8 cellular contexts compared by ENCODE assay signal in the genomic region with DNA sequence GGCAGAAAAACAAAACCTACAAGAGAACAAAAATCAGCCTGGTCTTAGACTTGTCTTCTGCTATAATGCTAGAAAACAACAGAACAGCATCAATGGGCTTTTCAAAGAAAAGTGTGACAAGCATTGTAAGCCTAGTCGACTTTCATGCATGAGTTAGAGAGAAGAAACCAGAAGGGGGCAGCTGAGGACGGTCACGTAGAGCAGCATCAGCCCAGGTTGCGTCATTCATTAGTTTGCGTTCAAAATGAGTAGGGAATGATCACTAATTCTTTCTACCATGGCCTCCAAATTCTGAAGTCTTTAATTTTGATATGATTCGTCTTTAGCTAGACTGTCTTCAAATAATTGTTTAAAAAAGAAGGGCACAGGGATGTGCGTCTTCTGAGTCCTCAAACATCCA. TPM values are rescaled to one million over a fixed set of nuclear protein-coding genes. Genes with fewer than 3 reads are reported as not detected.
DNase-seq lines count a peak whose midpoint lies in the region; ATAC-seq, FAIRE-seq and TF ChIP-seq lines count a peak whose summit lies in the region.

No MANE protein-coding gene starts in this region.

- H3K4me3 ChIP-seq in A549 (no peak overlapping the region), GM12864 (ENCODE audit: low read depth, low read length) (no peak overlapping the region), vagina (no peak overlapping the region), MM.1S (ENCODE audit: low read length) (no peak overlapping the region)

- H3K4me2 ChIP-seq in A549, result no peak overlapping the region
- no peak overlapping the region for H3K4me2 ChIP-seq in MM.1S (ENCODE audit: low read depth, low read length)

- no peaks in the 10 kb centered on the region for H3K9me2 ChIP-seq in MM.1S (replicated peaks; ENCODE audit: insufficient read depth, low read length)

- no peak for TF ChIP-seq POLR2A in A549 (IDR thresholded peaks at IDR 0.05; ENCODE audit: low read length)
- no peak for TF ChIP-seq POLR2A in vagina (IDR thresholded peaks at IDR 0.05)

- ATAC-seq in A549 (peak in 1 of 2 experiments; percentile 17; a peak in 1 of 6 replicates), HG03457 (IDR thresholded peaks at IDR 0.05; ENCODE audit: unreplicated experiment) (no peak)

- intact Hi-C loops in vagina (cut with DNase I), result no loop called here

- H3K27ac ChIP-seq in A549 (peak overlapping the region in 1 of 2 experiments; percentile 7; a peak in 1 of 6 replicates), vagina (no peak overlapping the region), MM.1S (ENCODE audit: low read length) (no peak overlapping the region)

- H4K20me1 ChIP-seq in MM.1S (ENCODE audit: insufficient read depth, low read length), result no peaks in the 10 kb centered on the region

- TF ChIP-seq RAD21 in A549 (conservative IDR thresholded peaks at IDR 0.05 in 1 of 2, IDR thresholded peaks at IDR 0.05 in 1 of 2), result peak; percentile 48 to 58; a peak in 4 of 5 replicates

- H3K9ac ChIP-seq in MM.1S (ENCODE audit: low read length), result no peak overlapping the region

- peaks cover 9% of the 10 kb centered on the region for H3F3A ChIP-seq in MM.1S (ENCODE audit: insufficient read depth, low read length)

- 37% methylated on average over 7 of the region's 7 CpGs for WGBS in A549 (ENCODE audit: missing lambda C conversion rate)

- no peak for FAIRE-seq in A549 (lab: Jason Lieb, UNC)

- H3K36me3 ChIP-seq in vagina (no peaks in the 10 kb centered on the region), MM.1S (replicated peaks; ENCODE audit: insufficient read depth, low read length) (no peaks in the 10 kb centered on the region; the same call in 1 of the 2 replicates)

- H3K9me3 ChIP-seq in A549 (no peaks in the 10 kb centered on the region), vagina (no peaks in the 10 kb centered on the region), MM.1S (replicated peaks; ENCODE audit: insufficient read depth, low read length) (no peaks in the 10 kb centered on the region)

- no peak for TF ChIP-seq EP300 in A549 (IDR thresholded peaks at IDR 0.05)

- H3K4me1 ChIP-seq in A549 (peaks cover 13% of the 10 kb centered on the region; the same call in 2 of the 3 replicates), vagina (peaks cover 6% of the 10 kb centered on the region), MM.1S (ENCODE audit: low read length) (peaks cover 5% of the 10 kb centered on the region; the same call in 1 of the 2 replicates)

- H2AFZ ChIP-seq in MM.1S (ENCODE audit: low read length), result no peak overlapping the region

- H3K27me3 ChIP-seq in vagina (no peaks in the 10 kb centered on the region), MM.1S (replicated peaks; ENCODE audit: insufficient read depth, low read length) (no peaks in the 10 kb centered on the region)

- CTCF ChIA-PET in A549 (lab: Yijun Ruan, JAX), result interaction anchor here (0.6 to 1.3 kb wide), 5 partner anchors 24 to 128 kb away, joined by 3 to 6 read pairs (median 3); no protein-coding TSS in a partner anchor

- DNase-seq in A549 (ENCODE audit: low read depth in 1 of 2, low spot score in 1 of 2) (peak; percentile 13 to 60), GM12864 (ENCODE audit: low read depth) (peak; percentile 21), NCI-H69 (lab: John Stamatoyannopoulos, UW) (peak; percentile 29), fibroblast of gingiva (ENCODE audit: low read depth) (peak; percentile 51), vagina (ENCODE audit: extremely low spot score in 2 of 2) (no peak), MM.1S (no peak)
- DNase-seq in activated CD4-positive, CD25-positive, alpha-beta regulatory T cell (lab: John Stamatoyannopoulos, UW), result no peak

- TF ChIP-seq CTCF in A549 (IDR thresholded peaks at IDR 0.05), result peak; percentile 49; the same call in 2 of the 3 replicates
- peak; percentile 28 for TF ChIP-seq CTCF in GM12864 (IDR thresholded peaks at IDR 0.05; ENCODE audit: low read depth, low read length, missing control alignments)
- TF ChIP-seq CTCF in vagina (IDR thresholded peaks at IDR 0.05), result no peak
- no peak for TF ChIP-seq CTCF in MM.1S (IDR thresholded peaks at IDR 0.05; ENCODE audit: low read length)

- no peaks in the 10 kb centered on the region for H3K79me2 ChIP-seq in MM.1S (ENCODE audit: low read length)

- POLR2A ChIA-PET in A549 (lab: Yijun Ruan, JAX), result no interaction called here

TF ChIP-seq in A549, 52 proteins besides CTCF, POLR2A, EP300 and RAD21:
- TF ChIP-seq HOXA7 (CRISPR knock-in tag; IDR thresholded peaks at IDR 0.05) (peak; percentile 39; the same call in 1 of the 2 replicates), SMC3 (IDR thresholded peaks at IDR 0.05) (peak; percentile 37; the same call in 2 of the 3 replicates), NR3C1 (IDR thresholded peaks at IDR 0.05) (no peak), CEBPB (IDR thresholded peaks at IDR 0.05) (peak; percentile 81 to 92)
TF ChIP-seq in A549: peak in this region for 3.

RNA-seq across cellular contexts. Expression of a gene that starts 4.7 kb away (rescaled TPM):
- polyA plus RNA-seq in A549 (2011; rRNA removed) (48.6 and 58.2 TPM in 2 replicates), A549 (2017; fragmentation: RNase III; extraction: RNeasy Plus Mini Kit Qiagen cat#74134 plus additional on column Dnase treatment) (39.8 to 45.1 TPM (median 42.4 TPM) in 3 replicates)
- 20.0 and 24.1 TPM in 2 replicates for polyA plus RNA-seq in A549 (2012; cell fraction: cytosol; rRNA removed)
- polyA plus RNA-seq in A549 (2012; cell fraction: nucleus; rRNA removed), result 5.8 and 10.8 TPM in 2 replicates
- 13.6 and 14.1 TPM in 2 replicates for polyA minus RNA-seq in A549 (2011; rRNA and poly(A)+ RNA removed)
- 20.4 TPM for total RNA-seq in vagina

RNA-seq across cellular contexts. Expression of a gene that starts 27.6 kb away (rescaled TPM):
- polyA plus RNA-seq in A549 (2011; rRNA removed) (0.08 and 0.17 TPM in 2 replicates), A549 (2017; fragmentation: RNase III; extraction: RNeasy Plus Mini Kit Qiagen cat#74134 plus additional on column Dnase treatment) (0.06 to 0.17 TPM (median 0.16 TPM) in 3 replicates)
- 0.03 and 0.09 TPM in 2 replicates for polyA plus RNA-seq in A549 (2012; cell fraction: cytosol; rRNA removed)
- polyA plus RNA-seq in A549 (2012; cell fraction: nucleus; rRNA removed), result 0.05 and 0.07 TPM in 2 replicates
- polyA minus RNA-seq in A549 (2011; rRNA and poly(A)+ RNA removed), result 0.29 and 0.49 TPM in 2 replicates
- total RNA-seq in vagina, result not detected

Comparison
In these comparisons a context has a peak if more than half of its experiments do, and no peak if none do; other contexts are left out.
1. DNase-seq: peak in A549 (2 of 2), GM12864 (single experiment), NCI-H69 (single experiment) and fibroblast of gingiva (single experiment); none in vagina (0 of 2), MM.1S (single experiment) and activated CD4-positive, CD25-positive, alpha-beta regulatory T cell (0 of 4).
2. CTCF ChIP-seq: peak in A549 (single experiment) and GM12864 (single experiment); none in vagina (0 of 3) and MM.1S (single experiment).